16 cellular contexts compared by ENCODE assay signal in the genomic region with DNA sequence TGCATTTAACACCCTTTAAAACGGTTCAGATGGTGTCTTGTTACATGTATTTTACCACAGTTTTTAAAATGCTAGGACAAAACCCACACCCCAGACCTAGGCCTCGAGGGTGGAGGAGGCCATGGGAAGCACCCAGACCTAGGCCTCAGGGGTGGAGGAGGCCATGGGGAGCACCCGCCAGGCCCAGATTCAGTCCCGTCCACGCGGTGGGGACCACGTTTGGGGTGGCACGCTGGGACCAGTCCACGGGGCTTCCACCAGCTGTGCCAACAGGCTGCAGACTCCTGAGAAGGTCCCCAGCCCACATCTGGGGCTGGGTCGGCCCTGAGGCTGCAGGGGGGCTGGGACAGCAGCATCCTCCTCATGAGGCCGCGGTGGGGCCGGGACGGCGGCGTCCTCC.
DNase-seq lines count a peak whose midpoint lies in the region; ATAC-seq, FAIRE-seq and TF ChIP-seq lines count a peak whose summit lies in the region.
"Had no signal": no experiment of that assay in that cellular context is flagged by ENCODE, and none has a peak within 500 bp of the region (broad histone marks: within the 10 kb centered on the region; RNA-seq: fewer than 3 reads in every experiment).

No MANE protein-coding gene starts in this region.

- H3K36me3 ChIP-seq in heart right ventricle (no peaks in the 10 kb centered on the region), kidney (ENCODE audit: control insufficient read depth in 1 of 2, insufficient read depth in 2 of 2, low read length in 2 of 2) (no peaks in the 10 kb centered on the region), ovary (no peaks in the 10 kb centered on the region)
- H3K36me3 ChIP-seq: BLaER1 treated with 17β-estradiol and CSF1 and Interleukin-3, amounts not matched to agents 10 nM and 100 nM had no signal

- no peak overlapping the region for H3K9ac ChIP-seq in kidney (ENCODE audit: low read length in 2 of 2)
- H3K9ac ChIP-seq: BLaER1 treated with 17β-estradiol and CSF1 and Interleukin-3, amounts not matched to agents 10 nM and 100 nM had no signal

- H3K27ac ChIP-seq in heart right ventricle (no peak overlapping the region), kidney (ENCODE audit: low read depth in 2 of 2, low read length in 2 of 2) (no peak overlapping the region), ovary (no peak overlapping the region)
- H3K27ac ChIP-seq: BLaER1 treated with 17β-estradiol and CSF1 and Interleukin-3, amounts not matched to agents 10 nM and 100 nM had no signal

- intact Hi-C loops in Right ventricle myocardium inferior (cut with DNase I): no loop called here
- intact Hi-C loops in heart right ventricle (cut with DNase I): no loop called here
- intact Hi-C loops in kidney (cut with DNase I): no loop called here
- intact Hi-C loops in posterior vena cava (cut with DNase I): no loop called here
- intact Hi-C loops in ovary (cut with DNase I): no loop called here

- ATAC-seq in Right ventricle myocardium inferior (no peak), heart right ventricle (no peak), HG03460 (IDR thresholded peaks at IDR 0.05; ENCODE audit: unreplicated experiment) (no peak)

- in situ Hi-C loops in GM13976 (cut with MboI; ENCODE audit: low sequenced_read_pairs, unreplicated experiment): no loop called here

- no peaks in the 10 kb centered on the region for H3K4me1 ChIP-seq in heart right ventricle
- no peaks in the 10 kb centered on the region for H3K4me1 ChIP-seq in kidney (ENCODE audit: control insufficient read depth in 1 of 2, insufficient read depth in 1 of 2, low read depth in 1 of 2, low read length in 2 of 2)
- H3K4me1 ChIP-seq in ovary (ENCODE audit: insufficient read depth): no peaks in the 10 kb centered on the region

- no peak for TF ChIP-seq POLR2A in ovary (IDR thresholded peaks at IDR 0.05)

- 88 to 92% methylated on average over 16 of the region's 16 CpGs for WGBS in heart right ventricle, 2 donors
- WGBS in ovary, 3 donors: 90 to 92% (median 91%) methylated on average over 15 to 16 of the region's 16 CpGs

- H3K4me3 ChIP-seq in heart right ventricle (no peak overlapping the region), kidney (ENCODE audit: low read length in 2 of 2) (no peak overlapping the region), ovary (no peak overlapping the region)
- H3K4me3 ChIP-seq: BLaER1 treated with 17β-estradiol and CSF1 and Interleukin-3, amounts not matched to agents 10 nM and 100 nM had no signal

- no peak for FAIRE-seq in kidney (lab: Jason Lieb, UNC)
- FAIRE-seq: GM18507 had no signal

- DNase-seq in Right ventricle myocardium inferior (ENCODE audit: missing footprints) (peak; percentile 35), heart right ventricle (no peak), kidney (peak; percentile 40), posterior vena cava (ENCODE audit: low spot score) (peak; percentile 74), ovary (no peak), GM13976 (ENCODE audit: low spot score) (no peak)
- DNase-seq: ACHN; CD4-positive, CD25-positive, alpha-beta regulatory T cell; DMS53; GF-D8; HCEC 1CT; HFFc6; IMR-90 had no signal

- TF ChIP-seq EP300 in ovary (IDR thresholded peaks at IDR 0.05): no peak

- no peak for TF ChIP-seq CTCF in heart right ventricle (IDR thresholded peaks at IDR 0.05)
- TF ChIP-seq CTCF in kidney (IDR thresholded peaks at IDR 0.05; ENCODE audit: borderline replicate concordance, extremely low read depth, insufficient read depth): no peak
- TF ChIP-seq CTCF in ovary (IDR thresholded peaks at IDR 0.05): no peak
- TF ChIP-seq CTCF in GM13976 (IDR thresholded peaks at IDR 0.05; ENCODE audit: borderline replicate concordance, control extremely low read depth, extremely low read depth, insufficient read depth, missing control alignments): no peak

- H3K27me3 ChIP-seq in heart right ventricle: peaks cover 0 to 6% (median 0%) of the 10 kb centered on the region in 7 donors
- no peaks in the 10 kb centered on the region for H3K27me3 ChIP-seq in ovary

- H3K9me3 ChIP-seq in heart right ventricle (peaks cover 0 to 59% (median 17%) of the 10 kb centered on the region in 11 donors), kidney (ENCODE audit: control insufficient read depth in 1 of 2, low read length in 2 of 2) (peaks cover 5 to 28% of the 10 kb centered on the region in 2 donors), ovary (peaks cover 0 to 3% of the 10 kb centered on the region in 2 donors)

Comparison
In these comparisons a context has a peak if more than half of its experiments do, and no peak if none do; other contexts are left out.
1. DNase-seq: peak in Right ventricle myocardium inferior (single experiment), kidney (single experiment) and posterior vena cava (single experiment); none in heart right ventricle (0 of 2), ovary (0 of 5) and GM13976 (single experiment).